8 cellular contexts compared by ENCODE assay signal in genomic region chr6:142945071-142945445, GRCh38. TPM values are rescaled to one million over a fixed set of nuclear protein-coding genes. Genes with fewer than 3 reads are reported as not detected.
DNase-seq lines count a peak whose midpoint lies in the region; ATAC-seq, FAIRE-seq and TF ChIP-seq lines count a peak whose summit lies in the region.

TSS of gene HIVEP2 (minus strand) at chr6:142945176. CDS start at chr6:142774738, 170,438 bp downstream.

- no peak for FAIRE-seq in keratinocyte (lab: Jason Lieb, UNC)

- no peaks in the 10 kb centered on the region for H3K27me3 ChIP-seq in H7 (ENCODE audit: control insufficient read depth, insufficient read depth, low read length)
- no peaks in the 10 kb centered on the region for H3K27me3 ChIP-seq in keratinocyte (ENCODE audit: control insufficient read depth, extremely low read depth, insufficient read depth, low read length)

- H3K9me3 ChIP-seq in keratinocyte (ENCODE audit: control insufficient read depth, low read depth, low read length), result no peaks in the 10 kb centered on the region

- ATAC-seq in GM18519 (IDR thresholded peaks at IDR 0.05; ENCODE audit: low FRiP score, unreplicated experiment), result no peak

- peak within 1 kb of the TSS; percentile 94 for H3K4me3 ChIP-seq in H7 (ENCODE audit: insufficient read depth, low read depth, low read length)
- H3K4me3 ChIP-seq in cardiac fibroblast (replicated peaks in 1 of 2; ENCODE audit: low read depth in 2 of 2, low read length in 2 of 2), result peak within 1 kb of the TSS; percentile 91 to 99
- peak within 1 kb of the TSS; percentile 69 to 90 (median 89) for H3K4me3 ChIP-seq in keratinocyte (ENCODE audit: control insufficient read depth in 2 of 3, extremely low read depth in 1 of 3, insufficient read depth in 2 of 3, low read depth in 1 of 3, low read length in 3 of 3)

- H3K27ac ChIP-seq in keratinocyte (ENCODE audit: control insufficient read depth, insufficient read depth, low read length), result peak within 1 kb of the TSS; percentile 99

- no peaks in the 10 kb centered on the region for H4K20me1 ChIP-seq in keratinocyte (ENCODE audit: control insufficient read depth, extremely low read depth, insufficient read depth, low read length)

- peak within 1 kb of the TSS; percentile 75 for H2AFZ ChIP-seq in keratinocyte (ENCODE audit: control insufficient read depth, low read length)

- H3K9me1 ChIP-seq in keratinocyte (ENCODE audit: control insufficient read depth, extremely low read depth, insufficient read depth, low read length), result no peaks in the 10 kb centered on the region

- H3K36me3 ChIP-seq in H7 (replicated peaks; ENCODE audit: control insufficient read depth, insufficient read depth, low read length) (no peaks in the 10 kb centered on the region), keratinocyte (ENCODE audit: control insufficient read depth in 2 of 2, extremely low read depth in 1 of 2, insufficient read depth in 2 of 2, low read length in 2 of 2) (no peaks in the 10 kb centered on the region)

- TF ChIP-seq CTCF in cardiac fibroblast (IDR thresholded peaks at IDR 0.05; ENCODE audit: low read depth, low read length) (peak; percentile 18), keratinocyte (optimal IDR thresholded peaks at IDR 0.05 in 1 of 3, IDR thresholded peaks at IDR 0.05 in 1 of 3, conservative IDR thresholded peaks at IDR 0.05 in 1 of 3; ENCODE audit: extremely low read depth in 1 of 3, insufficient read depth in 2 of 3, low read length in 3 of 3) (peak in 1 of 3 experiments; percentile 15)

- H3K4me1 ChIP-seq in keratinocyte (ENCODE audit: control insufficient read depth, extremely low read depth, insufficient read depth, low read length), result peaks cover 29% of the 10 kb centered on the region

- peak; percentile 90 for DNase-seq in ELF-1 (ENCODE audit: low read depth, low spot score)
- peak; percentile 91 for DNase-seq in H7
- DNase-seq in NCI-H2107 (lab: John Stamatoyannopoulos, UW), result peak; percentile 41
- peak; percentile 71 for DNase-seq in activated CD4-positive, CD25-positive, alpha-beta regulatory T cell treated with anti-CD3 and anti-CD28 coated beads, Interleukin-2, amount 50 U/mL, for 16 hours (ENCODE audit: low read depth, low spot score)
- DNase-seq in cardiac fibroblast (ENCODE audit: low read depth in 2 of 2), result peak; percentile 91 to 93
- no peak for DNase-seq in keratinocyte (ENCODE audit: low read depth, low spot score)
- DNase-seq in stimulated activated CD4-positive, alpha-beta T cell treated with anti-CD3 and anti-CD28 coated beads, Interleukin-15, amount 100 ng/mL, for 48 hours (ENCODE audit: low read depth in 2 of 2), result peak; percentile 83 to 84

- H3K79me2 ChIP-seq in keratinocyte (ENCODE audit: control insufficient read depth, insufficient read depth, low read length), result peaks cover 50% of the 10 kb centered on the region

- H3K4me2 ChIP-seq in keratinocyte (ENCODE audit: control insufficient read depth, extremely low read depth, insufficient read depth, low read depth, low read length), result peak within 1 kb of the TSS; percentile 72

- peak within 1 kb of the TSS; percentile 100 for H3K9ac ChIP-seq in keratinocyte (ENCODE audit: control insufficient read depth, extremely low read depth, insufficient read depth, low read length)

- dilution Hi-C loops in keratinocyte (cut with MboI; ENCODE audit: extremely low pct_ligation_motif_present, low sequenced_read_pairs), result no loop called here

RNA-seq across cellular contexts. Expression of gene HIVEP2, which starts in this region (rescaled TPM):
- 4.1 and 6.5 TPM in 2 replicates for total RNA-seq in H7 (2014; rRNA removed; shearing (Covaris generic))
- polyA plus RNA-seq in keratinocyte, result 5.9 to 8.9 TPM (median 6.5 TPM) in 3 replicates
- polyA plus RNA-seq in keratinocyte (2011; ENCODE audit: low read depth), result 9.0 TPM
- 3.9 and 4.8 TPM in 2 replicates for polyA plus RNA-seq in keratinocyte (2011; cell fraction: cytosol; rRNA removed)
- 17.0 and 18.4 TPM in 2 replicates for polyA plus RNA-seq in keratinocyte (2011; cell fraction: nucleus; rRNA removed)
- 8.4 and 8.7 TPM in 2 replicates for polyA plus RNA-seq in keratinocyte (2012; ENCODE audit: low replicate concordance)
- polyA minus RNA-seq in keratinocyte, result 15.0 to 21.8 TPM (median 15.5 TPM) in 3 replicates
- 4.2 TPM for polyA minus RNA-seq in keratinocyte (2011; cell fraction: cytosol; rRNA and poly(A)+ RNA removed)
- 13.5 and 26.3 TPM in 2 replicates for polyA minus RNA-seq in keratinocyte (2011; cell fraction: nucleus; rRNA and poly(A)+ RNA removed)
